Comparison of ENCODE assay signal across 1 cellular context in the genomic region with DNA sequence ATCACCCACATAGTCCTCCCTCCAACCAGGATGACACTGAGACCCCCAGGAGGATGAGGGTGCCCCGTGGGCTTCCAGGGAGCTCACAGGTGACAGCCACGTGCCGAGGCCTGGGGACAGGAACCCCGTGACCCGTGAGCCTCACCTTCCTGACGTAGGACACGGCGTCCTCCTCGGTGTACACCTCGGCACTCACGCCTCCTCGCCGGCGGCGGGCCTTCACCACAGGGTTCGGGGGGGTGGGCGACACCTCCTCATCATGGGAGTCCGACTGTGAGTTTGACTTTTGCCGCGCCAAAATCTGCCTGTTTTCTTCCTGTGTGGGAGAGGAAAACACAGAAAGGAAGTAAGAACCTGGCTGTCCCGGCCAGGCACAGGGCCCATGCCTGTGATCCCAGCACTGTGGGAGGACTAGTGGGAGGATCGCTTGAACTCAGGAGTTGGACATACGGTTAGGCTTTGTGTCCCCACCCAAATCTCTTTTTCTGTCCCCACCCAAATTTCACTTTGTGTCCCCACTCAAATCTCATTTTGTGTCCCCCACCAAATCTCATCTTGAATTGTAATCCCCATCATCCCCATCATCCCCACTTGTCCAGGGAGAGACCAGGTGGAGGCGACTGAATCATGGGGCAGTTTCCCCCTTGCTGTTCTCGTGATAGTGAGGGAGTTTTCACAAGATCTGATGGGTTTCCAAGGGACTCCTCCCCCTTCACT.
A peak's percentile ranks its signal among the peaks of the same experiment; 100 is the strongest.
TF ChIP-seq lines count a peak whose summit lies in the region.

No MANE protein-coding gene starts in this region.

TF ChIP-seq in K562, 482 proteins besides CTCF, POLR2A, EP300 and RAD21:
- TF ChIP-seq ZNF140 (CRISPR knock-in tag; IDR thresholded peaks at IDR 0.05) (no peak), ZNF263 (CRISPR knock-in tag; IDR thresholded peaks at IDR 0.05; ENCODE audit: borderline replicate concordance) (peak; percentile 41; the same call in 1 of the 2 replicates), CC2D1A (IDR thresholded peaks at IDR 0.05) (peak; percentile 59; the same call in 1 of the 2 replicates), NFRKB (IDR thresholded peaks at IDR 0.05; ENCODE audit: low read depth) (no peak)
- TF ChIP-seq, protein P1, sequence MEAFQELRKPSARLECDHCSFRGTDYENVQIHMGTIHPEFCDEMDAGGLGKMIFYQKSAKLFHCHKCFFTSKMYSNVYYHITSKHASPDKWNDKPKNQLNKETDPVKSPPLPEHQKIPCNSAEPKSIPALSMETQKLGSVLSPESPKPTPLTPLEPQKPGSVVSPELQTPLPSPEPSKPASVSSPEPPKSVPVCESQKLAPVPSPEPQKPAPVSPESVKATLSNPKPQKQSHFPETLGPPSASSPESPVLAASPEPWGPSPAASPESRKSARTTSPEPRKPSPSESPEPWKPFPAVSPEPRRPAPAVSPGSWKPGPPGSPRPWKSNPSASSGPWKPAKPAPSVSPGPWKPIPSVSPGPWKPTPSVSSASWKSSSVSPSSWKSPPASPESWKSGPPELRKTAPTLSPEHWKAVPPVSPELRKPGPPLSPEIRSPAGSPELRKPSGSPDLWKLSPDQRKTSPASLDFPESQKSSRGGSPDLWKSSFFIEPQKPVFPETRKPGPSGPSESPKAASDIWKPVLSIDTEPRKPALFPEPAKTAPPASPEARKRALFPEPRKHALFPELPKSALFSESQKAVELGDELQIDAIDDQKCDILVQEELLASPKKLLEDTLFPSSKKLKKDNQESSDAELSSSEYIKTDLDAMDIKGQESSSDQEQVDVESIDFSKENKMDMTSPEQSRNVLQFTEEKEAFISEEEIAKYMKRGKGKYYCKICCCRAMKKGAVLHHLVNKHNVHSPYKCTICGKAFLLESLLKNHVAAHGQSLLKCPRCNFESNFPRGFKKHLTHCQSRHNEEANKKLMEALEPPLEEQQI (IDR thresholded peaks at IDR 0.05) = 0 out of 2 replicates have a peak, but pooled peaks have one; percentile 55
- TF ChIP-seq, protein P2, sequence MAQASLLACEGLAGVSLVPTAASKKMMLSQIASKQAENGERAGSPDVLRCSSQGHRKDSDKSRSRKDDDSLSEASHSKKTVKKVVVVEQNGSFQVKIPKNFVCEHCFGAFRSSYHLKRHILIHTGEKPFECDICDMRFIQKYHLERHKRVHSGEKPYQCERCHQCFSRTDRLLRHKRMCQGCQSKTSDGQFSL (CRISPR knock-in tag; IDR thresholded peaks at IDR 0.05) = 0 out of 2 replicates have a peak, but pooled peaks have one; percentile 29
- TF ChIP-seq, protein P2 (tag; IDR thresholded peaks at IDR 0.05) = no peak
